ENCODE assay signal across 12 cellular contexts in genomic region chr12:119328111-119328510, GRCh38. TPM values are rescaled to one million over a fixed set of nuclear protein-coding genes. Genes with fewer than 3 reads are reported as not detected.
A peak's percentile ranks its signal among the peaks of the same experiment; 100 is the strongest.
DNase-seq lines count a peak whose midpoint lies in the region; ATAC-seq and TF ChIP-seq lines count a peak whose summit lies in the region.
"Had no signal": no experiment of that assay in that cellular context is flagged by ENCODE, and none has a peak within 500 bp of the region (broad histone marks: within the 10 kb centered on the region; RNA-seq: fewer than 3 reads in every experiment).

No MANE protein-coding gene starts in this region.

- no peak overlapping the region for H3K4me3 ChIP-seq in muscle layer of colon (ENCODE audit: low read depth in 1 of 2, low read length in 2 of 2)
- H3K4me3 ChIP-seq in CD8-positive, alpha-beta T cell (ENCODE audit: low read depth, low read length): no peak overlapping the region

- POLR2A ChIA-PET in CD8-positive, alpha-beta T cell (lab: Charles Lee): no interaction called here

- H3K4me1 ChIP-seq in muscle layer of colon (ENCODE audit: insufficient read depth, low read length): peaks cover 30% of the 10 kb centered on the region
- H3K4me1 ChIP-seq in CD8-positive, alpha-beta T cell (ENCODE audit: insufficient read depth, low read length): no peaks in the 10 kb centered on the region

- no peak for ATAC-seq in CD8-positive, alpha-beta T cell

- no peaks in the 10 kb centered on the region for H3K27me3 ChIP-seq in muscle layer of colon (ENCODE audit: control insufficient read depth in 1 of 2, insufficient read depth in 2 of 2, low read length in 2 of 2)
- peaks cover 4% of the 10 kb centered on the region for H3K27me3 ChIP-seq in CD8-positive, alpha-beta T cell (ENCODE audit: insufficient read depth, low read length)

- H3K9me3 ChIP-seq in muscle layer of colon (ENCODE audit: low read length): no peaks in the 10 kb centered on the region
- H3K9me3 ChIP-seq in CD8-positive, alpha-beta T cell (ENCODE audit: low read length): no peaks in the 10 kb centered on the region

- peaks cover 5% of the 10 kb centered on the region for H3K27me3 Mint-ChIP-seq in CD8-positive, alpha-beta T cell (ENCODE audit: low read depth)

- H3K36me3 Mint-ChIP-seq in CD8-positive, alpha-beta T cell: no peaks in the 10 kb centered on the region

- no peak overlapping the region for H3K4me3 Mint-ChIP-seq in CD8-positive, alpha-beta T cell

- DNase-seq in cerebellar cortex (ENCODE audit: low spot score) (peak; percentile 1), activated gamma-delta T cell treated with Interleukin-2 at 50 U/mL for 16 hours (no peak)
- DNase-seq in CD8-positive, alpha-beta T cell: no peak
- no peak for DNase-seq in stimulated activated CD4-positive, alpha-beta T cell treated with anti-CD3 and anti-CD28 coated beads, Interleukin-4, amount 100 ng/mL, for 24 hours
- no peak for DNase-seq in activated T-cell treated with anti-CD3 and anti-CD28 coated beads, Interleukin-2, amount 50 U/mL, for 48 hours
- DNase-seq: NCI-H774; stimulated activated CD4-positive, alpha-beta T cell treated with anti-CD3 and anti-CD28 coated beads, Interleukin-4, amount 100 ng/mL, for 4 hours had no signal

- no peaks in the 10 kb centered on the region for H3K36me3 ChIP-seq in muscle layer of colon (ENCODE audit: insufficient read depth, low read length)
- H3K36me3 ChIP-seq in CD8-positive, alpha-beta T cell (ENCODE audit: insufficient read depth, low read length): no peaks in the 10 kb centered on the region

- intact Hi-C loops in CD8-positive, alpha-beta T cell (cut with DNase I, micrococcal nuclease): no loop called here

- peak; percentile 62 for TF ChIP-seq CTCF in GM12872 (IDR thresholded peaks at IDR 0.05; ENCODE audit: insufficient read depth, low read depth, low read length)
- TF ChIP-seq CTCF in LNCAP (IDR thresholded peaks at IDR 0.05): peak; percentile 39
- TF ChIP-seq CTCF in CD8-positive, alpha-beta T cell (IDR thresholded peaks at IDR 0.05): no peak

- no peak overlapping the region for H3K9ac ChIP-seq in muscle layer of colon (ENCODE audit: low read length)

- CTCF ChIA-PET in CD8-positive, alpha-beta T cell (lab: Charles Lee): no interaction called here

- H3K4me1 Mint-ChIP-seq in CD8-positive, alpha-beta T cell (ENCODE audit: low read depth): no peaks in the 10 kb centered on the region

- no peaks in the 10 kb centered on the region for H3K9me3 Mint-ChIP-seq in CD8-positive, alpha-beta T cell

- H3K27ac ChIP-seq in muscle layer of colon (ENCODE audit: low read depth, low read length): peak overlapping the region; percentile 47
- H3K27ac ChIP-seq in CD8-positive, alpha-beta T cell (ENCODE audit: low read depth, low read length): no peak overlapping the region

- no peak overlapping the region for H3K27ac Mint-ChIP-seq in CD8-positive, alpha-beta T cell

RNA-seq across cellular contexts. Expression of gene CCDC60, which starts 6.4 kb away (rescaled TPM):
- not detected for total RNA-seq in CD8-positive, alpha-beta T cell
- total RNA-seq: dermis microvascular lymphatic vessel endothelial cell, lung microvascular endothelial cell had no signal
